ENCODE assay signal across 1 cellular context in genomic region chr5:124651663-124652513, GRCh38.
TF ChIP-seq lines count a peak whose summit lies in the region.

No MANE protein-coding gene starts in this region.

TF ChIP-seq in GM12878, 131 proteins besides CTCF, POLR2A, EP300 and RAD21 (continued from another document):
- TF ChIP-seq MYB (IDR thresholded peaks at IDR 0.05; ENCODE audit: borderline replicate concordance, low read depth, low read length) (no peak), WRNIP1 (IDR thresholded peaks at IDR 0.05; ENCODE audit: borderline replicate concordance, low read depth, low read length) (no peak), MYC (IDR thresholded peaks at IDR 0.05; ENCODE audit: insufficient read depth, insufficient read length, insufficient replicate concordance, low read length, severe bottlenecking) (no peak), HDAC2 (IDR thresholded peaks at IDR 0.05) (no peak), ETV6 (conservative IDR thresholded peaks at IDR 0.05 in 1 of 2, IDR thresholded peaks at IDR 0.05 in 1 of 2; ENCODE audit: borderline replicate concordance in 1 of 2, low read depth in 1 of 2) (no peak), ZNF217 (IDR thresholded peaks at IDR 0.05) (peak; percentile 68; the same call in 1 of the 2 replicates), PML (IDR thresholded peaks at IDR 0.05; ENCODE audit: low read length) (no peak), NBN (IDR thresholded peaks at IDR 0.05) (no peak), CHD4 (IDR thresholded peaks at IDR 0.05) (no peak), ATF3 (IDR thresholded peaks at IDR 0.05; ENCODE audit: borderline replicate concordance, extremely low read depth, low read depth, low read length) (no peak)
